Comparison of ENCODE assay signal across 8 cellular contexts in the genomic region with DNA sequence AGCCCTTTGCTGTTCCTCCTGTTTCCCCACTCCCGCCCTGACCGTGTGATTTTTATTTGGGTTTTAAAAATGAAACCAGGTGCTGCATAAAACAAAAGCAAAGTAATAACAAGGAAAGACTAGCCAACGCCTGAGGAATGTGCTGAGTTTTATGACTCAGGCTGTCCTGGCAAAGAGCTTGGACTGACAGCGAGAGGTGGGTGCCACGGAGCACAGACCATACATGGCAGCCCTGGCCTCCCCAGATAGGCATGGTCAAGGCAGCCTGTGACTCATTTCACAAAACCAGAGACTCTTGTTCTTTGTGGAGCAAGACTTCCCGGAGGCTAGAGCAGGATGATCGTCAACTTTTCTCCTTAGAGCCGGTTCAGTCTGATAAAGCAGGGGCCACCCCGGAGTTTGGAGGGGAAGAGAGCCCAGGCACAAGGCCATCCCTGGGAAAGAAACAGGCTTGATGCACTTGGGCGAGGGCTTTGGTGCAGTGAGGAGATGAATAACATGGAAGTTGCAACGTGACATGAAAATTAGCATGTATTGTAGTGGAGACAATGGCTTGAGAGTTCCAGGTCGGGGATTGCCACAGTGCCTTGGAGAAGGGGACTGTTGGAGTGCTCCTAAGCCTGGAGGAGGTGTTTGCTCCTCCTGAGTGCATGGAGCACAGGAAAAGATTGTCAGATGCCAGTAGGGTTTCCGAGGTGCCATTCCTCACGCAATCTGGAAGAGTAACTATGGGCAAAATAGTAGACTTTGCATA.
A peak's percentile ranks its signal among the peaks of the same experiment; 100 is the strongest.
DNase-seq lines count a peak whose midpoint lies in the region; ATAC-seq and TF ChIP-seq lines count a peak whose summit lies in the region.

No MANE protein-coding gene starts in this region.

- H3K4me3 ChIP-seq in GM12865 (ENCODE audit: low read depth, low read length) (peak overlapping the region; percentile 17), muscle layer of duodenum (ENCODE audit: low read depth in 1 of 2, low read length in 2 of 2) (no peak overlapping the region)

- peak overlapping the region; percentile 94 for H3K27ac ChIP-seq in muscle layer of duodenum (ENCODE audit: low read length)

- peaks cover 0 to 12% of the 10 kb centered on the region in 2 donors for H3K36me3 ChIP-seq in muscle layer of duodenum (ENCODE audit: control insufficient read depth in 1 of 2, insufficient read depth in 2 of 2, low read length in 2 of 2)

- H3K27me3 Mint-ChIP-seq in dendritic cell treated with granulocyte-macrophage colony-stimulating factor and Interleukin-4, amounts not matched to agents 40 ng/mL and 50 ng/mL, for 4 days: peaks cover 8% of the 10 kb centered on the region

- no peak overlapping the region for H3K4me3 Mint-ChIP-seq in dendritic cell treated with granulocyte-macrophage colony-stimulating factor and Interleukin-4, amounts not matched to agents 40 ng/mL and 50 ng/mL, for 4 days

- DNase-seq in GM12865 (ENCODE audit: low read depth) (peak; percentile 82), HS-5 (ENCODE audit: low read depth) (peak; percentile 97), NCI-H1930 (lab: John Stamatoyannopoulos, UW) (no peak), NCI-H1105 (lab: John Stamatoyannopoulos, UW) (no peak)
- no peak for DNase-seq in activated naive CD4-positive, alpha-beta T cell treated with Interleukin-2 at 50 U/mL for 16 hours

- no peak for TF ChIP-seq CTCF in GM12865 (IDR thresholded peaks at IDR 0.05; ENCODE audit: insufficient read depth, low read depth, low read length, missing control alignments)

- peaks cover 3 to 23% of the 10 kb centered on the region in 2 donors for H3K4me1 ChIP-seq in muscle layer of duodenum (ENCODE audit: control insufficient read depth in 1 of 2, insufficient read depth in 2 of 2, low read length in 2 of 2)

- no peak for ATAC-seq in GM18520 (IDR thresholded peaks at IDR 0.05; ENCODE audit: unreplicated experiment)

- intact Hi-C loops in dendritic cell treated with granulocyte-macrophage colony-stimulating factor and Interleukin-4, amounts not matched to agents 40 ng/mL and 50 ng/mL, for 4 days (cut with micrococcal nuclease): loop anchor here (5.0 kb wide), 2 partner anchors 88 to 203 kb away; a partner anchor contains a TSS

- H3K36me3 Mint-ChIP-seq in dendritic cell treated with granulocyte-macrophage colony-stimulating factor and Interleukin-4, amounts not matched to agents 40 ng/mL and 50 ng/mL, for 4 days (ENCODE audit: low read depth): no peaks in the 10 kb centered on the region

- H3K9me3 Mint-ChIP-seq in dendritic cell treated with granulocyte-macrophage colony-stimulating factor and Interleukin-4, amounts not matched to agents 40 ng/mL and 50 ng/mL, for 4 days: no peaks in the 10 kb centered on the region

- peak overlapping the region; percentile 98 for H3K27ac Mint-ChIP-seq in dendritic cell treated with granulocyte-macrophage colony-stimulating factor and Interleukin-4, amounts not matched to agents 40 ng/mL and 50 ng/mL, for 4 days

- H3K27me3 ChIP-seq in muscle layer of duodenum (ENCODE audit: low read depth, low read length): no peaks in the 10 kb centered on the region

- H3K4me1 Mint-ChIP-seq in dendritic cell treated with granulocyte-macrophage colony-stimulating factor and Interleukin-4, amounts not matched to agents 40 ng/mL and 50 ng/mL, for 4 days (ENCODE audit: low read depth): peaks cover 28% of the 10 kb centered on the region

- H3K9me3 ChIP-seq in muscle layer of duodenum (ENCODE audit: control insufficient read depth in 1 of 2, low read length in 2 of 2): no peaks in the 10 kb centered on the region

Comparison
In these comparisons a context has a peak if more than half of its experiments do, and no peak if none do; other contexts are left out.
1. DNase-seq: peak in GM12865 (single experiment) and HS-5 (single experiment); none in NCI-H1930 (0 of 2), NCI-H1105 (single experiment) and activated naive CD4-positive, alpha-beta T cell treated with Interleukin-2 at 50 U/mL for 16 hours (single experiment).